Comparison of ENCODE assay signal across 1 cellular context in genomic region chr4:86935833-86936721, GRCh38.
TF ChIP-seq lines count a peak whose summit lies in the region.

No MANE protein-coding gene starts in this region.

TF ChIP-seq in HepG2, 621 proteins besides CTCF, POLR2A, EP300 and RAD21 (continued from another document and continues in another):
- TF ChIP-seq POLR2G (IDR thresholded peaks at IDR 0.05; ENCODE audit: low read depth, low read length) (peak; percentile 79), NFIB (CRISPR knock-in tag; IDR thresholded peaks at IDR 0.05; ENCODE audit: borderline replicate concordance) (no peak), RERE (CRISPR knock-in tag; IDR thresholded peaks at IDR 0.05; ENCODE audit: low read depth) (0 out of 2 replicates have a peak, but pooled peaks have one; percentile 33), HNF4G (IDR thresholded peaks at IDR 0.05; ENCODE audit: borderline replicate concordance, low read depth, low read length) (peak; percentile 95), HNF4G (CRISPR knock-in tag; IDR thresholded peaks at IDR 0.05; ENCODE audit: borderline replicate concordance, low read depth) (peak; percentile 55; the same call in 1 of the 2 replicates), HDAC2 (CRISPR knock-in tag; IDR thresholded peaks at IDR 0.05) (peak; percentile 80), PHF5A (CRISPR knock-in tag; IDR thresholded peaks at IDR 0.05; ENCODE audit: low read depth, unreplicated experiment) (peak; percentile 29), CHD4 (IDR thresholded peaks at IDR 0.05; ENCODE audit: borderline replicate concordance, low read length) (no peak), PPARG (CRISPR knock-in tag; conservative IDR thresholded peaks at IDR 0.05) (peak; percentile 5; the same call in 1 of the 2 replicates), ZNF790 (CRISPR knock-in tag; IDR thresholded peaks at IDR 0.05; ENCODE audit: borderline replicate concordance) (peak; percentile 56; the same call in 1 of the 2 replicates), BRCA1 (CRISPR knock-in tag; IDR thresholded peaks at IDR 0.05) (0 out of 2 replicates have a peak, but pooled peaks have one; percentile 73), ELF3 (CRISPR knock-in tag; IDR thresholded peaks at IDR 0.05) (peak; percentile 48; the same call in 1 of the 2 replicates), ATF7-NPFF (CRISPR knock-in tag; IDR thresholded peaks at IDR 0.05; ENCODE audit: low read depth) (peak; percentile 35), TCF7 (IDR thresholded peaks at IDR 0.05; ENCODE audit: low read depth) (peak; percentile 82), ZNF605 (CRISPR knock-in tag; IDR thresholded peaks at IDR 0.05) (peak; percentile 67), BHLHE40 (IDR thresholded peaks at IDR 0.05; ENCODE audit: low read length) (0 out of 2 replicates have a peak, but pooled peaks have one; percentile 1), SMAD1 (CRISPR knock-in tag; IDR thresholded peaks at IDR 0.05; ENCODE audit: borderline replicate concordance, low read depth) (no peak), ZNF777 (CRISPR knock-in tag; IDR thresholded peaks at IDR 0.05) (peak; percentile 80), NR2F6 (IDR thresholded peaks at IDR 0.05) (peak; percentile 43), NR2F6 (CRISPR knock-in tag; IDR thresholded peaks at IDR 0.05) (no peak), NR2F1 (CRISPR knock-in tag; IDR thresholded peaks at IDR 0.05) (peak in 1 of 2 experiments; percentile 32; a peak in 1 of 4 replicates), SKIL (CRISPR knock-in tag; IDR thresholded peaks at IDR 0.05; ENCODE audit: borderline replicate concordance) (peak; percentile 46; the same call in 1 of the 2 replicates), ZNF788 (CRISPR knock-in tag; IDR thresholded peaks at IDR 0.05; ENCODE audit: borderline replicate concordance) (0 out of 2 replicates have a peak, but pooled peaks have one; percentile 53), ZNF615 (CRISPR knock-in tag; IDR thresholded peaks at IDR 0.05; ENCODE audit: borderline replicate concordance) (0 out of 2 replicates have a peak, but pooled peaks have one; percentile 78), TFE3 (CRISPR knock-in tag; IDR thresholded peaks at IDR 0.05) (peak; percentile 62; the same call in 1 of the 2 replicates), ZBTB46 (CRISPR knock-in tag; IDR thresholded peaks at IDR 0.05; ENCODE audit: borderline replicate concordance) (no peak), ZNF747 (CRISPR knock-in tag; IDR thresholded peaks at IDR 0.05; ENCODE audit: borderline replicate concordance) (0 out of 2 replicates have a peak, but pooled peaks have one; percentile 22), KLF12 (CRISPR knock-in tag; IDR thresholded peaks at IDR 0.05; ENCODE audit: borderline replicate concordance) (0 out of 2 replicates have a peak, but pooled peaks have one; percentile 33), PCBP1 (IDR thresholded peaks at IDR 0.05; ENCODE audit: borderline replicate concordance, low read depth, low read length) (no peak), SATB2 (CRISPR knock-in tag; IDR thresholded peaks at IDR 0.05) (peak; percentile 57; the same call in 1 of the 2 replicates), HBP1 (CRISPR knock-in tag; IDR thresholded peaks at IDR 0.05; ENCODE audit: low read depth) (peak; percentile 14; the same call in 1 of the 2 replicates), SOX5 (CRISPR knock-in tag; IDR thresholded peaks at IDR 0.05; ENCODE audit: borderline replicate concordance) (peak; percentile 26; the same call in 1 of the 2 replicates), ZNF614 (CRISPR knock-in tag; IDR thresholded peaks at IDR 0.05; ENCODE audit: borderline replicate concordance) (0 out of 2 replicates have a peak, but pooled peaks have one; percentile 44)
- TF ChIP-seq, protein P1, sequence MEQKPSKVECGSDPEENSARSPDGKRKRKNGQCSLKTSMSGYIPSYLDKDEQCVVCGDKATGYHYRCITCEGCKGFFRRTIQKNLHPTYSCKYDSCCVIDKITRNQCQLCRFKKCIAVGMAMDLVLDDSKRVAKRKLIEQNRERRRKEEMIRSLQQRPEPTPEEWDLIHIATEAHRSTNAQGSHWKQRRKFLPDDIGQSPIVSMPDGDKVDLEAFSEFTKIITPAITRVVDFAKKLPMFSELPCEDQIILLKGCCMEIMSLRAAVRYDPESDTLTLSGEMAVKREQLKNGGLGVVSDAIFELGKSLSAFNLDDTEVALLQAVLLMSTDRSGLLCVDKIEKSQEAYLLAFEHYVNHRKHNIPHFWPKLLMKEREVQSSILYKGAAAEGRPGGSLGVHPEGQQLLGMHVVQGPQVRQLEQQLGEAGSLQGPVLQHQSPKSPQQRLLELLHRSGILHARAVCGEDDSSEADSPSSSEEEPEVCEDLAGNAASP (CRISPR knock-in tag; IDR thresholded peaks at IDR 0.05; ENCODE audit: borderline replicate concordance): peak; percentile 46; the same call in 1 of the 2 replicates
- TF ChIP-seq, protein P2, sequence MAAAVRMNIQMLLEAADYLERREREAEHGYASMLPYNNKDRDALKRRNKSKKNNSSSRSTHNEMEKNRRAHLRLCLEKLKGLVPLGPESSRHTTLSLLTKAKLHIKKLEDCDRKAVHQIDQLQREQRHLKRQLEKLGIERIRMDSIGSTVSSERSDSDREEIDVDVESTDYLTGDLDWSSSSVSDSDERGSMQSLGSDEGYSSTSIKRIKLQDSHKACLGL (CRISPR knock-in tag; IDR thresholded peaks at IDR 0.05): 0 out of 2 replicates have a peak, but pooled peaks have one; percentile 39
- TF ChIP-seq, protein P3, sequence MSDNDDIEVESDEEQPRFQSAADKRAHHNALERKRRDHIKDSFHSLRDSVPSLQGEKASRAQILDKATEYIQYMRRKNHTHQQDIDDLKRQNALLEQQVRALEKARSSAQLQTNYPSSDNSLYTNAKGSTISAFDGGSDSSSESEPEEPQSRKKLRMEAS (IDR thresholded peaks at IDR 0.05): peak; percentile 33; the same call in 1 of the 2 replicates
- TF ChIP-seq, protein P4, sequence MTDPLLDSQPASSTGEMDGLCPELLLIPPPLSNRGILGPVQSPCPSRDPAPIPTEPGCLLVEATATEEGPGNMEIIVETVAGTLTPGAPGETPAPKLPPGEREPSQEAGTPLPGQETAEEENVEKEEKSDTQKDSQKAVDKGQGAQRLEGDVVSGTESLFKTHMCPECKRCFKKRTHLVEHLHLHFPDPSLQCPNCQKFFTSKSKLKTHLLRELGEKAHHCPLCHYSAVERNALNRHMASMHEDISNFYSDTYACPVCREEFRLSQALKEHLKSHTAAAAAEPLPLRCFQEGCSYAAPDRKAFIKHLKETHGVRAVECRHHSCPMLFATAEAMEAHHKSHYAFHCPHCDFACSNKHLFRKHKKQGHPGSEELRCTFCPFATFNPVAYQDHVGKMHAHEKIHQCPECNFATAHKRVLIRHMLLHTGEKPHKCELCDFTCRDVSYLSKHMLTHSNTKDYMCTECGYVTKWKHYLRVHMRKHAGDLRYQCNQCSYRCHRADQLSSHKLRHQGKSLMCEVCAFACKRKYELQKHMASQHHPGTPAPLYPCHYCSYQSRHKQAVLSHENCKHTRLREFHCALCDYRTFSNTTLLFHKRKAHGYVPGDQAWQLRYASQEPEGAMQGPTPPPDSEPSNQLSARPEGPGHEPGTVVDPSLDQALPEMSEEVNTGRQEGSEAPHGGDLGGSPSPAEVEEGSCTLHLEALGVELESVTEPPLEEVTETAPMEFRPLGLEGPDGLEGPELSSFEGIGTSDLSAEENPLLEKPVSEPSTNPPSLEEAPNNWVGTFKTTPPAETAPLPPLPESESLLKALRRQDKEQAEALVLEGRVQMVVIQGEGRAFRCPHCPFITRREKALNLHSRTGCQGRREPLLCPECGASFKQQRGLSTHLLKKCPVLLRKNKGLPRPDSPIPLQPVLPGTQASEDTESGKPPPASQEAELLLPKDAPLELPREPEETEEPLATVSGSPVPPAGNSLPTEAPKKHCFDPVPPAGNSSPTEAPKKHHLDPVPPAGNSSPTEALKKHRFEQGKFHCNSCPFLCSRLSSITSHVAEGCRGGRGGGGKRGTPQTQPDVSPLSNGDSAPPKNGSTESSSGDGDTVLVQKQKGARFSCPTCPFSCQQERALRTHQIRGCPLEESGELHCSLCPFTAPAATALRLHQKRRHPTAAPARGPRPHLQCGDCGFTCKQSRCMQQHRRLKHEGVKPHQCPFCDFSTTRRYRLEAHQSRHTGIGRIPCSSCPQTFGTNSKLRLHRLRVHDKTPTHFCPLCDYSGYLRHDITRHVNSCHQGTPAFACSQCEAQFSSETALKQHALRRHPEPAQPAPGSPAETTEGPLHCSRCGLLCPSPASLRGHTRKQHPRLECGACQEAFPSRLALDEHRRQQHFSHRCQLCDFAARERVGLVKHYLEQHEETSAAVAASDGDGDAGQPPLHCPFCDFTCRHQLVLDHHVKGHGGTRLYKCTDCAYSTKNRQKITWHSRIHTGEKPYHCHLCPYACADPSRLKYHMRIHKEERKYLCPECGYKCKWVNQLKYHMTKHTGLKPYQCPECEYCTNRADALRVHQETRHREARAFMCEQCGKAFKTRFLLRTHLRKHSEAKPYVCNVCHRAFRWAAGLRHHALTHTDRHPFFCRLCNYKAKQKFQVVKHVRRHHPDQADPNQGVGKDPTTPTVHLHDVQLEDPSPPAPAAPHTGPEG (CRISPR knock-in tag; IDR thresholded peaks at IDR 0.05): peak; percentile 25; the same call in 1 of the 2 replicates
